ENCODE assay signal across 9 cellular contexts in genomic region chr12:6367065-6367968, GRCh38. TPM values are rescaled to one million over a fixed set of nuclear protein-coding genes. Genes with fewer than 3 reads are reported as not detected.
DNase-seq lines count a peak whose midpoint lies in the region; ATAC-seq and TF ChIP-seq lines count a peak whose summit lies in the region.
"Had no signal": no experiment of that assay in that cellular context is flagged by ENCODE, and none has a peak within 500 bp of the region (broad histone marks: within the 10 kb centered on the region; RNA-seq: fewer than 3 reads in every experiment).

No MANE protein-coding gene starts in this region.

- peak overlapping the region in 1 of 2 donors; percentile 12 for H3K27ac ChIP-seq in ascending aorta

- no peaks in the 10 kb centered on the region for H3K9me3 Mint-ChIP-seq in Caco-2 (ENCODE audit: unreplicated experiment)
- H3K9me3 Mint-ChIP-seq in activated T-helper 17 cell treated with anti-CD3 and anti-CD28 coated beads, Interleukin-2, amount 50 U/mL, for 72 hours = no peaks in the 10 kb centered on the region

- no peak overlapping the region for H3K4me3 Mint-ChIP-seq in Caco-2 (ENCODE audit: unreplicated experiment)
- H3K4me3 Mint-ChIP-seq in activated T-helper 17 cell treated with anti-CD3 and anti-CD28 coated beads, Interleukin-2, amount 50 U/mL, for 72 hours = peak overlapping the region; percentile 22

- no peaks in the 10 kb centered on the region for H3K27me3 ChIP-seq in Caco-2 (replicated peaks; ENCODE audit: control insufficient read depth, insufficient read depth, low read length)
- H3K27me3 ChIP-seq in ascending aorta = no peaks in the 10 kb centered on the region

- no peaks in the 10 kb centered on the region for H3K9me3 ChIP-seq in Caco-2
- no peaks in the 10 kb centered on the region for H3K9me3 ChIP-seq in ascending aorta

- no TSS peak for BruUV-seq in Caco-2 (replicated peaks; lab: Mats Ljungman, UMichigan)

- peaks cover 38% of the 10 kb centered on the region for H3K4me1 Mint-ChIP-seq in Caco-2 (ENCODE audit: low read depth, unreplicated experiment)
- peaks cover 17% of the 10 kb centered on the region for H3K4me1 Mint-ChIP-seq in activated T-helper 17 cell treated with anti-CD3 and anti-CD28 coated beads, Interleukin-2, amount 50 U/mL, for 72 hours

- H3K4me3 ChIP-seq in Caco-2 (ENCODE audit: low read depth, low read length) (no peak overlapping the region), ascending aorta (no peak overlapping the region)

- peaks cover 28% of the 10 kb centered on the region for H3K36me3 Mint-ChIP-seq in Caco-2 (ENCODE audit: insufficient read depth, unreplicated experiment)
- no peaks in the 10 kb centered on the region for H3K36me3 Mint-ChIP-seq in activated T-helper 17 cell treated with anti-CD3 and anti-CD28 coated beads, Interleukin-2, amount 50 U/mL, for 72 hours (ENCODE audit: low read depth)

- H3K4me1 ChIP-seq in Caco-2 = peaks cover 25% of the 10 kb centered on the region
- peaks cover 0 to 6% of the 10 kb centered on the region in 2 donors for H3K4me1 ChIP-seq in ascending aorta

- TF ChIP-seq CTCF in Caco-2 (IDR thresholded peaks at IDR 0.05; ENCODE audit: insufficient read depth in 1 of 2, low read depth in 1 of 2, low read length in 1 of 2, severe bottlenecking in 1 of 2, unreplicated experiment in 1 of 2) = peak in 1 of 2 experiments; percentile 1
- peak in 1 of 3 experiments; percentile 12 for TF ChIP-seq CTCF in ascending aorta (IDR thresholded peaks at IDR 0.05)

- ATAC-seq in activated T-helper 17 cell treated with anti-CD3 and anti-CD28 coated beads, Interleukin-2, amount 50 U/mL, for 72 hours (replicated peaks) = no peak
- ATAC-seq in GM19455 (IDR thresholded peaks at IDR 0.05; ENCODE audit: unreplicated experiment) = no peak
- ATAC-seq in GM18873 (IDR thresholded peaks at IDR 0.05; ENCODE audit: low FRiP score, unreplicated experiment) = no peak

- H3K27me3 Mint-ChIP-seq in Caco-2 (ENCODE audit: insufficient read depth, unreplicated experiment) = no peaks in the 10 kb centered on the region
- no peaks in the 10 kb centered on the region for H3K27me3 Mint-ChIP-seq in activated T-helper 17 cell treated with anti-CD3 and anti-CD28 coated beads, Interleukin-2, amount 50 U/mL, for 72 hours

- CTCF ChIA-PET in Caco-2 (lab: Charles Lee) = interaction anchor here (0.6 to 1.5 kb wide), 8 partner anchors 12 to 328 kb away, joined by 3 to 11 read pairs (median 4); partner anchors contain the start of gene TNFRSF1A

- POLR2A ChIA-PET in Caco-2 (lab: Charles Lee) = interaction anchor here (1.2 kb wide), 1 partner anchor 31 kb away, joined by 3 read pairs; no protein-coding TSS in a partner anchor

- intact Hi-C loops in Caco-2 (cut with micrococcal nuclease; ENCODE audit: unreplicated experiment) (no loop called here), ascending aorta (cut with DNase I) (no loop called here)

- no peaks in the 10 kb centered on the region for H3K36me3 ChIP-seq in Caco-2 (ENCODE audit: control insufficient read depth, insufficient read depth, low read length)
- no peaks in the 10 kb centered on the region for H3K36me3 ChIP-seq in ascending aorta

- DNase-seq in Caco-2 (peak in 1 of 2 experiments; percentile 29), GM19238 (ENCODE audit: insufficient read length, low spot score) (peak; percentile 71), NCI-H446 treated with DMSO at 0.1 percent for 48 hours (lab: John Stamatoyannopoulos, UW) (peak; percentile 28), medulla oblongata (ENCODE audit: extremely low spot score) (peak; percentile 74), ascending aorta (ENCODE audit: low spot score in 2 of 2) (no peak)

- H3K27ac Mint-ChIP-seq in Caco-2 (ENCODE audit: unreplicated experiment) = peak overlapping the region; percentile 12
- peak overlapping the region; percentile 18 for H3K27ac Mint-ChIP-seq in activated T-helper 17 cell treated with anti-CD3 and anti-CD28 coated beads, Interleukin-2, amount 50 U/mL, for 72 hours

RNA-seq across cellular contexts. Expression of gene SCNN1A, which starts 8.0 kb away (rescaled TPM):
- total RNA-seq in Caco-2 (2022) (52.6 and 53.5 TPM in 2 replicates), ascending aorta (14.3 TPM)
- total RNA-seq in activated T-helper 17 cell treated with anti-CD3 and anti-CD28 coated beads, Interleukin-2, amount 50 U/mL, for 72 hours = 1 to 10 TPM in 1 of 2 donors, not detected in 1; 1.6 TPM

RNA-seq across cellular contexts. Expression of gene LTBR, which starts 16.6 kb away (rescaled TPM):
- total RNA-seq in Caco-2 (2022) = 194 and 197 TPM in 2 replicates
- total RNA-seq in activated T-helper 17 cell treated with anti-CD3 and anti-CD28 coated beads, Interleukin-2, amount 50 U/mL, for 72 hours = under 1 TPM; 0.56 to 0.61 TPM
- total RNA-seq in ascending aorta = 284 TPM

RNA-seq across cellular contexts. Expression of gene TNFRSF1A, which starts 25.4 kb away (rescaled TPM):
- total RNA-seq in Caco-2 (2022) = 79.0 and 79.4 TPM in 2 replicates
- total RNA-seq in activated T-helper 17 cell treated with anti-CD3 and anti-CD28 coated beads, Interleukin-2, amount 50 U/mL, for 72 hours = 10 to 100 TPM; 42.1 to 74.1 TPM
- total RNA-seq in ascending aorta = 528 TPM

RNA-seq across cellular contexts. Expression of gene PLEKHG6, which starts 56.8 kb away (rescaled TPM):
- total RNA-seq in Caco-2 (2022) = 109 and 123 TPM in 2 replicates
- not detected for total RNA-seq in activated T-helper 17 cell treated with anti-CD3 and anti-CD28 coated beads, Interleukin-2, amount 50 U/mL, for 72 hours
- not detected for total RNA-seq in ascending aorta
- total RNA-seq: mononuclear cell had no signal

Comparison
In these comparisons a context has a peak if more than half of its experiments do, and no peak if none do; other contexts are left out.
1. DNase-seq: peak in GM19238 (single experiment), NCI-H446 treated with DMSO at 0.1 percent for 48 hours (single experiment) and medulla oblongata (single experiment); none in ascending aorta (0 of 2).
2. RNA of gene LTBR, which starts 16.6 kb away (total RNA-seq): 284 TPM in ascending aorta (single experiment) and 194 to 197 TPM in Caco-2; 0.56 to 0.61 TPM in activated T-helper 17 cell treated with anti-CD3 and anti-CD28 coated beads, Interleukin-2, amount 50 U/mL, for 72 hours; every median in the first group is over 100 times any median in the second.